8 cellular contexts compared by ENCODE assay signal in the genomic region with DNA sequence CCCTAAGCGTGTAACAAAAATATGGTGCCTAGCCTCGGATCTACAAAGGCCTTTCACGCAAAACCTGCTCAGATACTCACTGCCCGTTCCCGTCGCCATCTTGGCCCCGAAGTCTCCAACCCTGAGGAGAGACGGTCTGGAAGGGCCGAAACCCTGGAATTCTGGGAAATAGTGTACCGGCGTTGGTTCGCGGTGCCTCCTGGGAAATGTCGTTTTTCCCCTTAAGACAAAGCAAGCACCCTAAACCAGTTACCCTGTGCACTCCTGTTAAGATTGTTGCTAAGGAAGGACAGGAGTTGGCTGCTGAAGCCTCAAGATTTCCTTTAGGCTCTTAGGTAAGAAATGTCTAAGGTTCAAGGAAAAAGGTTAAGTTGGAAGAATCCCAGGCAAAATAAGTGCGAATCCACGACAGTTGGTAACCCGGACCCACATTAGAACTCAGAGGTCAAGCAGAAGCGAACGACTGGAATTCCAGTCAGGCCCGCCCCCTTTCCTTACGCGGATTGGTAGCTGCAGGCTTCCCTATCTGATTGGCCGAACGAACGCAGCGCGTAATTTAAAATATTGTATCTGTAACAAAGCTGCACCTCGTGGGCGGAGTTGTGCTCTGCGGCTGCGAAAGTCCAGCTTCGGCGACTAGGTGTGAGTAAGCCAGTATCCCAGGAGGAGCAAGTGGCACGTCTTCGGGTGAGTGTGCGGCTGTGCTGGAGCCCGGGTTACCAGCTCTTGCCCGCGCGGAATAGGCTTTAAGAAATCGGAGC. TPM values are rescaled to one million over a fixed set of nuclear protein-coding genes. Genes with fewer than 3 reads are reported as not detected.
DNase-seq lines count a peak whose midpoint lies in the region; ATAC-seq and TF ChIP-seq lines count a peak whose summit lies in the region.

A gene with protein sequence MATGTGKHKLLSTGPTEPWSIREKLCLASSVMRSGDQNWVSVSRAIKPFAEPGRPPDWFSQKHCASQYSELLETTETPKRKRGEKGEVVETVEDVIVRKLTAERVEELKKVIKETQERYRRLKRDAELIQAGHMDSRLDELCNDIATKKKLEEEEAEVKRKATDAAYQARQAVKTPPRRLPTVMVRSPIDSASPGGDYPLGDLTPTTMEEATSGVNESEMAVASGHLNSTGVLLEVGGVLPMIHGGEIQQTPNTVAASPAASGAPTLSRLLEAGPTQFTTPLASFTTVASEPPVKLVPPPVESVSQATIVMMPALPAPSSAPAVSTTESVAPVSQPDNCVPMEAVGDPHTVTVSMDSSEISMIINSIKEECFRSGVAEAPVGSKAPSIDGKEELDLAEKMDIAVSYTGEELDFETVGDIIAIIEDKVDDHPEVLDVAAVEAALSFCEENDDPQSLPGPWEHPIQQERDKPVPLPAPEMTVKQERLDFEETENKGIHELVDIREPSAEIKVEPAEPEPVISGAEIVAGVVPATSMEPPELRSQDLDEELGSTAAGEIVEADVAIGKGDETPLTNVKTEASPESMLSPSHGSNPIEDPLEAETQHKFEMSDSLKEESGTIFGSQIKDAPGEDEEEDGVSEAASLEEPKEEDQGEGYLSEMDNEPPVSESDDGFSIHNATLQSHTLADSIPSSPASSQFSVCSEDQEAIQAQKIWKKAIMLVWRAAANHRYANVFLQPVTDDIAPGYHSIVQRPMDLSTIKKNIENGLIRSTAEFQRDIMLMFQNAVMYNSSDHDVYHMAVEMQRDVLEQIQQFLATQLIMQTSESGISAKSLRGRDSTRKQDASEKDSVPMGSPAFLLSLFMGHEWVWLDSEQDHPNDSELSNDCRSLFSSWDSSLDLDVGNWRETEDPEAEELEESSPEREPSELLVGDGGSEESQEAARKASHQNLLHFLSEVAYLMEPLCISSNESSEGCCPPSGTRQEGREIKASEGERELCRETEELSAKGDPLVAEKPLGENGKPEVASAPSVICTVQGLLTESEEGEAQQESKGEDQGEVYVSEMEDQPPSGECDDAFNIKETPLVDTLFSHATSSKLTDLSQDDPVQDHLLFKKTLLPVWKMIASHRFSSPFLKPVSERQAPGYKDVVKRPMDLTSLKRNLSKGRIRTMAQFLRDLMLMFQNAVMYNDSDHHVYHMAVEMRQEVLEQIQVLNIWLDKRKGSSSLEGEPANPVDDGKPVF (minus strand): TSS at position 115 of the 761 bp plus-strand sequence. CDS start 16 bp downstream, at position 99.
A gene (plus strand): TSS at position 597 of the 761 bp plus-strand sequence. CDS start 569 bp downstream, outside the sequence.

- H3K4me3 ChIP-seq in Jurkat, Clone E6-1 (ENCODE audit: low read length), result peak within 1 kb of the TSS; percentile 95
- H3K4me3 ChIP-seq in PC-3 (ENCODE audit: low read length) (peak within 1 kb of the TSS; percentile 95), esophagus (ENCODE audit: low read depth in 1 of 2, low read length in 2 of 2) (peak within 1 kb of the TSS; percentile 84 to 96), mucosa of rectum (ENCODE audit: low read length in 2 of 2) (peak within 1 kb of the TSS; percentile 95 to 96)

- peak within 1 kb of the TSS; percentile 95 for H3K4me2 ChIP-seq in PC-3 (ENCODE audit: low read length)

- H3K79me2 ChIP-seq in PC-3 (ENCODE audit: low read length), result peaks cover 57% of the 10 kb centered on the region

- POLR2A ChIA-PET in PC-3 (lab: Charles Lee; ENCODE audit: unreplicated experiment), result interaction anchor here (0.6 kb wide), 1 partner anchor 35 kb away, joined by 9 read pairs; no protein-coding TSS in a partner anchor

- no peaks in the 10 kb centered on the region for H3F3A ChIP-seq in PC-3 (ENCODE audit: low read length, unreplicated experiment)

- 0% methylated on average over 41 of the region's 41 CpGs for WGBS in esophagus, 2 donors

- no TSS peak for BruUV-seq in PC-3 (replicated peaks; lab: Mats Ljungman, UMichigan)

- no peaks in the 10 kb centered on the region for H3K9me2 ChIP-seq in PC-3 (replicated peaks; ENCODE audit: low read length)

- H3K9me3 ChIP-seq in PC-3 (ENCODE audit: low read length), result no peaks in the 10 kb centered on the region
- H3K9me3 ChIP-seq in esophagus (ENCODE audit: control insufficient read depth in 2 of 2, insufficient read depth in 1 of 2, low read depth in 1 of 2, low read length in 1 of 2), result no peaks in the 10 kb centered on the region
- no peaks in the 10 kb centered on the region for H3K9me3 ChIP-seq in mucosa of rectum (ENCODE audit: control insufficient read depth in 2 of 2, low read length in 2 of 2)

- peak; percentile 82 for ATAC-seq in GM21717 (IDR thresholded peaks at IDR 0.05; ENCODE audit: unreplicated experiment)
- ATAC-seq in PC-3, result peak; percentile 86

- peaks cover 5% of the 10 kb centered on the region; the same call in 1 of the 2 replicates for H4K20me1 ChIP-seq in PC-3 (ENCODE audit: low read length)

- DNase-seq in DMS53 treated with DMSO at 0.1 percent for 48 hours (lab: John Stamatoyannopoulos, UW; ENCODE audit: unreplicated experiment) (peak; percentile 98), PC-3 (peak; percentile 96), activated T-cell treated with anti-CD3 and anti-CD28 coated beads for 4 hours (peak; percentile 86)
- peak; percentile 95 for DNase-seq in Jurkat, Clone E6-1 (ENCODE audit: low read depth, low spot score)
- peak; percentile 94 for DNase-seq in stimulated activated CD8-positive, alpha-beta memory T cell treated with anti-CD3 and anti-CD28 coated beads, Interleukin-4, amount 100 ng/mL, for 48 hours

- H3K4me1 ChIP-seq in PC-3 (ENCODE audit: insufficient read depth, low read length) (peaks cover 15% of the 10 kb centered on the region), esophagus (ENCODE audit: control insufficient read depth in 2 of 2, insufficient read depth in 2 of 2, low read length in 1 of 2) (peaks cover 4 to 6% of the 10 kb centered on the region in 2 donors), mucosa of rectum (ENCODE audit: control insufficient read depth in 2 of 2, insufficient read depth in 2 of 2, low read length in 2 of 2) (peaks cover 16 to 20% of the 10 kb centered on the region in 2 donors)

- peaks cover 28% of the 10 kb centered on the region; the same call in 1 of the 2 replicates for H3K36me3 ChIP-seq in PC-3 (ENCODE audit: low read depth, low read length)
- H3K36me3 ChIP-seq in esophagus (ENCODE audit: control insufficient read depth in 2 of 2, insufficient read depth in 2 of 2, low read length in 1 of 2), result peaks cover 2 to 5% of the 10 kb centered on the region in 2 donors
- peaks cover 9 to 26% of the 10 kb centered on the region in 2 donors for H3K36me3 ChIP-seq in mucosa of rectum (ENCODE audit: control insufficient read depth in 2 of 2, insufficient read depth in 2 of 2, low read length in 2 of 2)

- peak within 1 kb of the TSS; percentile 90 for H3K27ac ChIP-seq in PC-3 (ENCODE audit: low read length)
- peak within 1 kb of the TSS; percentile 87 to 90 for H3K27ac ChIP-seq in esophagus (ENCODE audit: low read depth in 2 of 2, low read length in 1 of 2)
- peak within 1 kb of the TSS; percentile 76 to 90 for H3K27ac ChIP-seq in mucosa of rectum (ENCODE audit: low read depth in 2 of 2, low read length in 2 of 2)

- H3K27me3 ChIP-seq in PC-3 (ENCODE audit: low read length) (no peaks in the 10 kb centered on the region), esophagus (ENCODE audit: control insufficient read depth in 1 of 2, insufficient read depth in 2 of 2, low read length in 2 of 2) (no peaks in the 10 kb centered on the region), mucosa of rectum (ENCODE audit: control insufficient read depth in 2 of 2, insufficient read depth in 2 of 2, low read length in 2 of 2) (no peaks in the 10 kb centered on the region)

- H3K9ac ChIP-seq in PC-3 (ENCODE audit: low read length) (peak within 1 kb of the TSS; percentile 95), mucosa of rectum (ENCODE audit: low read depth in 1 of 2, low read length in 2 of 2) (peak within 1 kb of the TSS; percentile 78 to 84)

- intact Hi-C loops in PC-3 (cut with micrococcal nuclease), result no loop called here

- no peak for TF ChIP-seq CTCF in PC-3 (conservative IDR thresholded peaks at IDR 0.05; ENCODE audit: low read depth, low read length)

- CTCF ChIA-PET in PC-3 (lab: Charles Lee), result no interaction called here

- peak within 1 kb of the TSS; percentile 96 for H2AFZ ChIP-seq in PC-3 (ENCODE audit: low read length)

RNA-seq across cellular contexts. Expression of the first gene that starts in this region (rescaled TPM):
- polyA plus RNA-seq in Jurkat, Clone E6-1 (2012; ENCODE audit: insufficient read depth, insufficient read length), result 126 TPM
- total RNA-seq in PC-3 (2014; rRNA removed), result 30.5 and 35.6 TPM in 2 replicates
- 10 to 100 TPM; 25.0 to 34.7 TPM for polyA plus RNA-seq in esophagus

RNA-seq across cellular contexts. Expression of the second gene that starts in this region (rescaled TPM):
- 72.1 TPM for polyA plus RNA-seq in Jurkat, Clone E6-1 (2012; ENCODE audit: insufficient read depth, insufficient read length)
- 55.5 and 59.0 TPM in 2 replicates for total RNA-seq in PC-3 (2014; rRNA removed)
- polyA plus RNA-seq in esophagus, result 1 to 10 TPM; 8.8 to 9.9 TPM

Comparison
In these comparisons a context has a peak if more than half of its experiments do, and no peak if none do; other contexts are left out.
1. Peak in every context shown above with its lines: DNase-seq, ATAC-seq, H3K4me3 ChIP-seq and H3K27ac ChIP-seq.